1 cellular context compared by ENCODE assay signal in the genomic region with DNA sequence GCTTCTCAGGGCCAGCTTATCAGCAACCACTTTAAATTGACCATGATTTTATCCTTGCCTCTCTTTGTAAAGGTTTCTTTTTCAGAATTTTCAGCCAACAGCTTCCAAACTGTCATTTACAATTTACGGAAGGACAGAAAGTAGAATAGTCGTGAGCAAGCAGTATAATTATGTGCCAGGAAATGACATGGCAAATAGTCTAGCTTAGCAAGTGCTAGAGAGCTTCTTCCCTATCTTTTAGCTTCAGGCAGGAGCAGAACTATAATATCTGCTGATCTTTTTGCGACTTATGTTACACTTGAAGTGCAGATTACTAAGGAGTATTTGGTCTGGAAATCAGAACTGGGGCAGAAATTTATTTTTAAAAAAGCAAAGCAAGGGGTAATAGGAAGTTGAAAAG.
TF ChIP-seq lines count a peak whose summit lies in the region.

No MANE protein-coding gene starts in this region.

TF ChIP-seq in K562, 482 proteins besides CTCF, POLR2A, EP300 and RAD21 (continued from another document):
- TF ChIP-seq KDM4B (IDR thresholded peaks at IDR 0.05; ENCODE audit: borderline replicate concordance in 2 of 2, low read depth in 1 of 2): no peak
- no peak for TF ChIP-seq RBBP5 (IDR thresholded peaks at IDR 0.05; ENCODE audit: borderline replicate concordance, insufficient read depth, low read length, poor library complexity, severe bottlenecking)
- TF ChIP-seq ELF1 (tag; IDR thresholded peaks at IDR 0.05): no peak
- TF ChIP-seq ETV5 (CRISPR knock-in tag; IDR thresholded peaks at IDR 0.05; ENCODE audit: low read depth): no peak
- TF ChIP-seq SOX6 (IDR thresholded peaks at IDR 0.05): peak; percentile 55; the same call in 1 of the 2 replicates
- no peak for TF ChIP-seq BCL6 (CRISPR knock-in tag; IDR thresholded peaks at IDR 0.05)
- peak in 1 of 2 experiments; percentile 43; a peak in 2 of 4 replicates for TF ChIP-seq TRIM24 (IDR thresholded peaks at IDR 0.05)
- TF ChIP-seq PML (IDR thresholded peaks at IDR 0.05; ENCODE audit: low read length): 0 out of 2 replicates have a peak, but pooled peaks have one; percentile 28
- TF ChIP-seq NFIC (IDR thresholded peaks at IDR 0.05): peak; percentile 38; the same call in 1 of the 2 replicates
- peak; percentile 65 for TF ChIP-seq NCOR1 (IDR thresholded peaks at IDR 0.05)
- no peak for TF ChIP-seq HCFC1 (IDR thresholded peaks at IDR 0.05; ENCODE audit: low read depth, low read length)
- TF ChIP-seq HOXB6 (CRISPR knock-in tag; IDR thresholded peaks at IDR 0.05; ENCODE audit: borderline replicate concordance): no peak
- TF ChIP-seq, protein P1, sequence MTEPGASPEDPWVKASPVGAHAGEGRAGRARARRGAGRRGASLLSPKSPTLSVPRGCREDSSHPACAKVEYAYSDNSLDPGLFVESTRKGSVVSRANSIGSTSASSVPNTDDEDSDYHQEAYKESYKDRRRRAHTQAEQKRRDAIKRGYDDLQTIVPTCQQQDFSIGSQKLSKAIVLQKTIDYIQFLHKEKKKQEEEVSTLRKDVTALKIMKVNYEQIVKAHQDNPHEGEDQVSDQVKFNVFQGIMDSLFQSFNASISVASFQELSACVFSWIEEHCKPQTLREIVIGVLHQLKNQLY (CRISPR knock-in tag; conservative IDR thresholded peaks at IDR 0.05): no peak
- TF ChIP-seq CEBPG (CRISPR knock-in tag; IDR thresholded peaks at IDR 0.05): no peak
- no peak for TF ChIP-seq CEBPG (tag; conservative IDR thresholded peaks at IDR 0.05 in 1 of 2, IDR thresholded peaks at IDR 0.05 in 1 of 2)
- no peak for TF ChIP-seq EGR1 (conservative IDR thresholded peaks at IDR 0.05)
- no peak for TF ChIP-seq GABPB1 (CRISPR knock-in tag; IDR thresholded peaks at IDR 0.05)
- no peak for TF ChIP-seq ZC3H4 (CRISPR knock-in tag; IDR thresholded peaks at IDR 0.05; ENCODE audit: borderline replicate concordance)
- TF ChIP-seq, protein P2, sequence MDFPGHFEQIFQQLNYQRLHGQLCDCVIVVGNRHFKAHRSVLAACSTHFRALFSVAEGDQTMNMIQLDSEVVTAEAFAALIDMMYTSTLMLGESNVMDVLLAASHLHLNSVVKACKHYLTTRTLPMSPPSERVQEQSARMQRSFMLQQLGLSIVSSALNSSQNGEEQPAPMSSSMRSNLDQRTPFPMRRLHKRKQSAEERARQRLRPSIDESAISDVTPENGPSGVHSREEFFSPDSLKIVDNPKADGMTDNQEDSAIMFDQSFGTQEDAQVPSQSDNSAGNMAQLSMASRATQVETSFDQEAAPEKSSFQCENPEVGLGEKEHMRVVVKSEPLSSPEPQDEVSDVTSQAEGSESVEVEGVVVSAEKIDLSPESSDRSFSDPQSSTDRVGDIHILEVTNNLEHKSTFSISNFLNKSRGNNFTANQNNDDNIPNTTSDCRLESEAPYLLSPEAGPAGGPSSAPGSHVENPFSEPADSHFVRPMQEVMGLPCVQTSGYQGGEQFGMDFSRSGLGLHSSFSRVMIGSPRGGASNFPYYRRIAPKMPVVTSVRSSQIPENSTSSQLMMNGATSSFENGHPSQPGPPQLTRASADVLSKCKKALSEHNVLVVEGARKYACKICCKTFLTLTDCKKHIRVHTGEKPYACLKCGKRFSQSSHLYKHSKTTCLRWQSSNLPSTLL (IDR thresholded peaks at IDR 0.05): no peak
- no peak for TF ChIP-seq SIX5 (IDR thresholded peaks at IDR 0.05; ENCODE audit: borderline replicate concordance in 1 of 2, insufficient read depth in 1 of 2, low read depth in 1 of 2, low read length in 2 of 2)
- TF ChIP-seq RCOR1 (IDR thresholded peaks at IDR 0.05; ENCODE audit: borderline replicate concordance in 1 of 2, low read depth in 2 of 2, low read length in 2 of 2): peak in 1 of 2 experiments; percentile 58; a peak in 1 of 4 replicates
- TF ChIP-seq TAL1 (IDR thresholded peaks at IDR 0.05): peak; percentile 76
- peak; percentile 85 for TF ChIP-seq MAFG (tag; conservative IDR thresholded peaks at IDR 0.05)
- TF ChIP-seq, protein P3, sequence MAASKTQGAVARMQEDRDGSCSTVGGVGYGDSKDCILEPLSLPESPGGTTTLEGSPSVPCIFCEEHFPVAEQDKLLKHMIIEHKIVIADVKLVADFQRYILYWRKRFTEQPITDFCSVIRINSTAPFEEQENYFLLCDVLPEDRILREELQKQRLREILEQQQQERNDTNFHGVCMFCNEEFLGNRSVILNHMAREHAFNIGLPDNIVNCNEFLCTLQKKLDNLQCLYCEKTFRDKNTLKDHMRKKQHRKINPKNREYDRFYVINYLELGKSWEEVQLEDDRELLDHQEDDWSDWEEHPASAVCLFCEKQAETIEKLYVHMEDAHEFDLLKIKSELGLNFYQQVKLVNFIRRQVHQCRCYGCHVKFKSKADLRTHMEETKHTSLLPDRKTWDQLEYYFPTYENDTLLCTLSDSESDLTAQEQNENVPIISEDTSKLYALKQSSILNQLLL (CRISPR knock-in tag; IDR thresholded peaks at IDR 0.05; ENCODE audit: borderline replicate concordance): no peak
- TF ChIP-seq, protein P4, sequence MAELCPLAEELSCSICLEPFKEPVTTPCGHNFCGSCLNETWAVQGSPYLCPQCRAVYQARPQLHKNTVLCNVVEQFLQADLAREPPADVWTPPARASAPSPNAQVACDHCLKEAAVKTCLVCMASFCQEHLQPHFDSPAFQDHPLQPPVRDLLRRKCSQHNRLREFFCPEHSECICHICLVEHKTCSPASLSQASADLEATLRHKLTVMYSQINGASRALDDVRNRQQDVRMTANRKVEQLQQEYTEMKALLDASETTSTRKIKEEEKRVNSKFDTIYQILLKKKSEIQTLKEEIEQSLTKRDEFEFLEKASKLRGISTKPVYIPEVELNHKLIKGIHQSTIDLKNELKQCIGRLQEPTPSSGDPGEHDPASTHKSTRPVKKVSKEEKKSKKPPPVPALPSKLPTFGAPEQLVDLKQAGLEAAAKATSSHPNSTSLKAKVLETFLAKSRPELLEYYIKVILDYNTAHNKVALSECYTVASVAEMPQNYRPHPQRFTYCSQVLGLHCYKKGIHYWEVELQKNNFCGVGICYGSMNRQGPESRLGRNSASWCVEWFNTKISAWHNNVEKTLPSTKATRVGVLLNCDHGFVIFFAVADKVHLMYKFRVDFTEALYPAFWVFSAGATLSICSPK (IDR thresholded peaks at IDR 0.05; ENCODE audit: borderline replicate concordance): no peak
- no peak for TF ChIP-seq CHD1 (IDR thresholded peaks at IDR 0.05; ENCODE audit: low read length)
- peak; percentile 84; the same call in 1 of the 2 replicates for TF ChIP-seq ZNF766 (CRISPR knock-in tag; conservative IDR thresholded peaks at IDR 0.05)
- no peak for TF ChIP-seq ZNF124 (CRISPR knock-in tag; IDR thresholded peaks at IDR 0.05)
- peak; percentile 84 for TF ChIP-seq TCF3 (CRISPR knock-in tag; IDR thresholded peaks at IDR 0.05)
TF ChIP-seq in K562: peak in this region for 41.
